37 cellular contexts compared by ENCODE assay signal in genomic region chr12:123832052-123832451, GRCh38.
"Had no signal": no experiment of that assay in that cellular context is flagged by ENCODE, and none has a peak within 500 bp of the region (broad histone marks: within the 10 kb centered on the region; RNA-seq: fewer than 3 reads in every experiment).

No MANE protein-coding gene starts in this region.

- H3K36me3 Mint-ChIP-seq: activated CD4-positive, alpha-beta memory T cell treated with anti-CD3 and anti-CD28 coated beads for 36 hours; activated naive CD4-positive, alpha-beta T cell treated with anti-CD3 and anti-CD28 coated beads, Interleukin-2, amount 10 ng/mL, durations not matched to agents 7 days and 5 days; activated naive CD4-positive, alpha-beta T cell treated with anti-CD3 and anti-CD28 coated beads, Interleukin-2, amount 50 U/mL, for 24 hours; brain had no signal

- H3K4me3 Mint-ChIP-seq: activated B cell treated with CpG ODN at 0.5 μM for 24 hours; activated CD4-positive, alpha-beta memory T cell treated with anti-CD3 and anti-CD28 coated beads for 36 hours; activated CD4-positive, alpha-beta T cell treated with anti-CD3 and anti-CD28 coated beads, Interleukin-2, amount 10 ng/mL, durations not matched to agents 24 days and 14 days; activated CD8-positive, alpha-beta memory T cell treated with anti-CD3 and anti-CD28 coated beads, Interleukin-2, amount 10 ng/mL, durations not matched to agents 7 days and 5 days; activated CD8-positive, alpha-beta T cell treated with anti-CD3 and anti-CD28 coated beads for 36 hours; activated naive CD4-positive, alpha-beta T cell treated with anti-CD3 and anti-CD28 coated beads, Interleukin-2, amount 10 ng/mL, durations not matched to agents 7 days and 5 days; activated naive CD4-positive, alpha-beta T cell treated with anti-CD3 and anti-CD28 coated beads, Interleukin-2, amount 50 U/mL, for 24 hours; activated naive CD8-positive, alpha-beta T cell; activated naive CD8-positive, alpha-beta T cell treated with anti-CD3 and anti-CD28 coated beads, Interleukin-2, amount 10 ng/mL, durations not matched to agents 7 days and 5 days; activated naive CD8-positive, alpha-beta T cell treated with anti-CD3 and anti-CD28 coated beads, Interleukin-2, amount 50 U/mL, for 24 hours; activated T-cell treated with anti-CD3 and anti-CD28 coated beads, Interleukin-2, amount 50 U/mL, for 24 hours; brain; central memory CD8-positive, alpha-beta T cell; T-helper 1 cell treated with Interleukin-12 subunit alpha and Interleukin-12 subunit beta and Interleukin-4 antibody, amounts not matched to agents 30 μg/mL and 1 μg/mL, for 36 hours; T-helper 2 cell treated with Interferon-gamma antibody and Interleukin-4, amounts not matched to agents 5 μg/mL and 100 μg/mL, for 36 hours had no signal

- H3K27me3 Mint-ChIP-seq: activated B cell treated with CpG ODN at 0.5 μM for 24 hours; activated naive CD4-positive, alpha-beta T cell treated with anti-CD3 and anti-CD28 coated beads, Interleukin-2, amount 50 U/mL, for 24 hours; central memory CD8-positive, alpha-beta T cell had no signal

- ATAC-seq: activated CD8-positive, alpha-beta memory T cell treated with anti-CD3 and anti-CD28 coated beads, Interleukin-2, amount 10 ng/mL, durations not matched to agents 7 days and 5 days; activated CD8-positive, alpha-beta T cell treated with anti-CD3 and anti-CD28 coated beads for 36 hours; activated naive CD8-positive, alpha-beta T cell treated with anti-CD3 and anti-CD28 coated beads, Interleukin-2, amount 50 U/mL, for 24 hours had no signal

- H3K4me1 Mint-ChIP-seq: activated B cell treated with CpG ODN at 0.5 μM for 24 hours; activated CD4-positive, alpha-beta T cell treated with anti-CD3 and anti-CD28 coated beads, Interleukin-2, amount 10 ng/mL, durations not matched to agents 24 days and 14 days; activated naive CD4-positive, alpha-beta T cell treated with anti-CD3 and anti-CD28 coated beads, Interleukin-2, amount 10 ng/mL, durations not matched to agents 7 days and 5 days; activated naive CD4-positive, alpha-beta T cell treated with anti-CD3 and anti-CD28 coated beads, Interleukin-2, amount 50 U/mL, for 24 hours; activated naive CD8-positive, alpha-beta T cell treated with anti-CD3 and anti-CD28 coated beads, Interleukin-2, amount 50 U/mL, for 24 hours; brain; central memory CD8-positive, alpha-beta T cell had no signal

- H3K27ac Mint-ChIP-seq: activated B cell treated with CpG ODN at 0.5 μM for 24 hours; activated CD4-positive, alpha-beta memory T cell treated with anti-CD3 and anti-CD28 coated beads for 36 hours; activated CD4-positive, alpha-beta T cell treated with anti-CD3 and anti-CD28 coated beads, Interleukin-2, amount 10 ng/mL, durations not matched to agents 24 days and 14 days; activated CD8-positive, alpha-beta memory T cell treated with anti-CD3 and anti-CD28 coated beads, Interleukin-2, amount 10 ng/mL, durations not matched to agents 7 days and 5 days; activated CD8-positive, alpha-beta T cell treated with anti-CD3 and anti-CD28 coated beads for 36 hours; activated naive CD4-positive, alpha-beta T cell treated with anti-CD3 and anti-CD28 coated beads, Interleukin-2, amount 10 ng/mL, durations not matched to agents 7 days and 5 days; activated naive CD4-positive, alpha-beta T cell treated with anti-CD3 and anti-CD28 coated beads, Interleukin-2, amount 50 U/mL, for 24 hours; activated naive CD8-positive, alpha-beta T cell; activated naive CD8-positive, alpha-beta T cell treated with anti-CD3 and anti-CD28 coated beads, Interleukin-2, amount 10 ng/mL, durations not matched to agents 7 days and 5 days; activated naive CD8-positive, alpha-beta T cell treated with anti-CD3 and anti-CD28 coated beads, Interleukin-2, amount 50 U/mL, for 24 hours; activated T-cell treated with anti-CD3 and anti-CD28 coated beads, Interleukin-2, amount 50 U/mL, for 24 hours; activated T-helper 2 cell treated with anti-CD3 and anti-CD28 coated beads, Interferon-gamma antibody, Interleukin-2, Interleukin-4, amounts not matched to agents 10 μg/mL and 5 μg/mL and 100 μg/mL, durations not matched to agents 14 hours and 24 hours and 36 hours; brain; T-helper 1 cell treated with Interleukin-12 subunit alpha and Interleukin-12 subunit beta and Interleukin-4 antibody, amounts not matched to agents 30 μg/mL and 1 μg/mL, for 36 hours; T-helper 2 cell treated with Interferon-gamma antibody and Interleukin-4, amounts not matched to agents 5 μg/mL and 100 μg/mL, for 36 hours had no signal

- H3K9me3 Mint-ChIP-seq: activated CD4-positive, alpha-beta T cell treated with anti-CD3 and anti-CD28 coated beads, Interleukin-2, amount 10 ng/mL, durations not matched to agents 24 days and 14 days; activated CD8-positive, alpha-beta T cell treated with anti-CD3 and anti-CD28 coated beads for 36 hours; activated naive CD4-positive, alpha-beta T cell treated with anti-CD3 and anti-CD28 coated beads, Interleukin-2, amount 10 ng/mL, durations not matched to agents 7 days and 5 days; activated naive CD4-positive, alpha-beta T cell treated with anti-CD3 and anti-CD28 coated beads, Interleukin-2, amount 50 U/mL, for 24 hours; activated naive CD8-positive, alpha-beta T cell treated with anti-CD3 and anti-CD28 coated beads, Interleukin-2, amount 50 U/mL, for 24 hours; activated T-helper 2 cell treated with anti-CD3 and anti-CD28 coated beads, Interferon-gamma antibody, Interleukin-2, Interleukin-4, amounts not matched to agents 10 μg/mL and 5 μg/mL and 100 μg/mL, durations not matched to agents 14 hours and 24 hours and 36 hours; central memory CD8-positive, alpha-beta T cell; T-helper 1 cell treated with Interleukin-12 subunit alpha and Interleukin-12 subunit beta and Interleukin-4 antibody, amounts not matched to agents 30 μg/mL and 1 μg/mL, for 36 hours; T-helper 2 cell treated with Interferon-gamma antibody and Interleukin-4, amounts not matched to agents 5 μg/mL and 100 μg/mL, for 36 hours had no signal

- FAIRE-seq: bronchial epithelial cell, TTC549 had no signal

- H3K4me3 ChIP-seq: ascending aorta, cardiac muscle cell had no signal

- H3K9me3 ChIP-seq: ascending aorta had no signal

- H3K27ac ChIP-seq: ascending aorta, cardiac muscle cell, VCaP had no signal

- H3K4me1 ChIP-seq: ascending aorta had no signal

- DNase-seq: activated B cell treated with CpG ODN at 0.5 μM for 24 hours; activated CD4-positive, alpha-beta memory T cell treated with anti-CD3 and anti-CD28 coated beads for 36 hours; activated CD4-positive, alpha-beta T cell treated with anti-CD3 and anti-CD28 coated beads for 4 hours; activated CD4-positive, alpha-beta T cell treated with anti-CD3 and anti-CD28 coated beads, Interleukin-2, amount 10 ng/mL, durations not matched to agents 24 days and 14 days; activated CD4-positive, alpha-beta T cell treated with anti-CD3 and anti-CD28 coated beads, Interleukin-2, amount 50 U/mL, for 1 hour; activated CD4-positive, alpha-beta T cell treated with anti-CD3 and anti-CD28 coated beads, Interleukin-2, amount 50 U/mL, for 4 hours; activated CD4-positive, CD25-positive, alpha-beta regulatory T cell treated with anti-CD3 and anti-CD28 coated beads, Interleukin-2, amount 50 U/mL, for 72 hours; activated CD8-positive, alpha-beta memory T cell treated with anti-CD3 and anti-CD28 coated beads, Interleukin-2, amount 10 ng/mL, durations not matched to agents 7 days and 5 days; activated CD8-positive, alpha-beta memory T cell treated with anti-CD3 and anti-CD28 coated beads, Interleukin-2, amount 50 U/mL, for 48 hours; activated CD8-positive, alpha-beta T cell treated with anti-CD3 and anti-CD28 coated beads for 36 hours; activated effector memory CD4-positive, alpha-beta T cell treated with Interleukin-2 at 50 U/mL for 16 hours; activated gamma-delta T cell; activated naive CD4-positive, alpha-beta T cell treated with anti-CD3 and anti-CD28 coated beads, Interleukin-2, amount 10 ng/mL, durations not matched to agents 7 days and 5 days; activated naive CD4-positive, alpha-beta T cell treated with Interleukin-2 at 50 U/mL for 16 hours; activated naive CD8-positive, alpha-beta T cell treated with anti-CD3 and anti-CD28 coated beads, Interleukin-2, amount 10 ng/mL, durations not matched to agents 7 days and 5 days; activated naive CD8-positive, alpha-beta T cell treated with anti-CD3 and anti-CD28 coated beads, Interleukin-2, amount 50 U/mL, for 24 hours; activated T-cell treated with anti-CD3 and anti-CD28 coated beads, Interleukin-2, amount 50 U/mL, for 24 hours; activated T-cell treated with anti-CD3 and anti-CD28 coated beads, Interleukin-2, amount 50 U/mL, for 48 hours; amygdala; anterior cingulate cortex; caudate nucleus; cerebellar nuclear complex; T-helper 1 cell; T-helper 2 cell; T-helper 9 cell had no signal

- H3K27me3 ChIP-seq: ascending aorta, cardiac muscle cell had no signal

- H3K36me3 ChIP-seq: ascending aorta, cardiac muscle cell had no signal
